In genomic region chr3:128287161-128287560, GRCh38 we compare ENCODE assay signal across 11 cellular contexts.
"Had no signal": no experiment of that assay in that cellular context is flagged by ENCODE, and none has a peak within 500 bp of the region (broad histone marks: within the 10 kb centered on the region; RNA-seq: fewer than 3 reads in every experiment).

No MANE protein-coding gene starts in this region.

- H3K27me3 ChIP-seq: transverse colon had no signal

- DNase-seq: activated CD4-positive, alpha-beta T cell treated with anti-CD3 and anti-CD28 coated beads, Interleukin-2, amount 10 ng/mL, durations not matched to agents 7 days and 5 days; activated T-cell treated with anti-CD3 and anti-CD28 coated beads, Interleukin-2, amount 50 U/mL, for 72 hours; erythroblast; kidney; left ventricle myocardium inferior; mesendoderm; stimulated activated CD4-positive, alpha-beta T cell treated with anti-CD3 and anti-CD28 coated beads, Interleukin-4, amount 100 ng/mL, for 4 hours; T-helper 1 cell; transverse colon; WERI-Rb-1 had no signal

- H3K4me3 ChIP-seq: left ventricle myocardium inferior, skin epidermis, transverse colon had no signal

- H3K27ac ChIP-seq: left ventricle myocardium inferior, skin epidermis, transverse colon, WERI-Rb-1 had no signal

- ATAC-seq: activated T-cell treated with anti-CD3 and anti-CD28 coated beads, Interleukin-2, amount 50 U/mL, for 72 hours had no signal

- H3K27me3 Mint-ChIP-seq: activated CD4-positive, alpha-beta T cell treated with anti-CD3 and anti-CD28 coated beads, Interleukin-2, amount 10 ng/mL, durations not matched to agents 7 days and 5 days had no signal

- H3K4me3 Mint-ChIP-seq: activated CD4-positive, alpha-beta T cell treated with anti-CD3 and anti-CD28 coated beads, Interleukin-2, amount 10 ng/mL, durations not matched to agents 7 days and 5 days; activated T-cell treated with anti-CD3 and anti-CD28 coated beads, Interleukin-2, amount 50 U/mL, for 72 hours had no signal

- H3K36me3 ChIP-seq: transverse colon, WERI-Rb-1 had no signal

- H3K27ac Mint-ChIP-seq: activated CD4-positive, alpha-beta T cell treated with anti-CD3 and anti-CD28 coated beads, Interleukin-2, amount 10 ng/mL, durations not matched to agents 7 days and 5 days; activated T-cell treated with anti-CD3 and anti-CD28 coated beads, Interleukin-2, amount 50 U/mL, for 72 hours had no signal

- H3K4me1 Mint-ChIP-seq: activated CD4-positive, alpha-beta T cell treated with anti-CD3 and anti-CD28 coated beads, Interleukin-2, amount 10 ng/mL, durations not matched to agents 7 days and 5 days had no signal
